9 cellular contexts compared by ENCODE assay signal in the genomic region with DNA sequence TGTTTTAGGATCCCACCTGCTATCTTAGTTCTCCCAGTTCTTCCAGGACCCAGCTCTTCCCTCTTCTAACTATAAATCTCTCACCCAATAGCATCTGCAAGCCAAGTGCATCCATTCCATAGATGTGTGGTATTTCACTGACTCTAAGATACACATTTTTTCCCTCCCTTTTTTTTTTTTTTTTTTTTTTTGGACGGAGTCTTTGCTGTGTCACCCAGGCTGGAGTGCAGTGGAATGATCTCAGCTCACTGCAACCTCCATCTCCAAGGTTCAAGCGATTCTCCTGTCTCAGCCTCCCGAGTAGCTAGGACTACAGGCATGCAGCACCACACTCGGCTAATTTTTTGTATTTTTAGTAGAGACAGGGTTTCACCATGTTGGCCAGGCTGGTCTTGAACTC. TPM values are rescaled to one million over a fixed set of nuclear protein-coding genes. Genes with fewer than 3 reads are reported as not detected.
DNase-seq lines count a peak whose midpoint lies in the region; ATAC-seq and TF ChIP-seq lines count a peak whose summit lies in the region.
"Not testable (repeated sequence)": the region's sequence is repeated elsewhere in the genome, so short reads cannot be mapped to it uniquely, and the experiment has no call there.
"Had no signal": no experiment of that assay in that cellular context is flagged by ENCODE, and none has a peak within 500 bp of the region (broad histone marks: within the 10 kb centered on the region; RNA-seq: fewer than 3 reads in every experiment).

No MANE protein-coding gene starts in this region.

- ATAC-seq in upper lobe of right lung: not testable (repeated sequence)

- H3K4me3 ChIP-seq in endocrine pancreas (ENCODE audit: control insufficient read depth, insufficient read depth, low read length): peak overlapping the region; percentile 79
- peak overlapping the region in 1 of 2 experiments; percentile 96 for H3K4me3 ChIP-seq in neutrophil (ENCODE audit: low read depth in 1 of 2, low read length in 1 of 2)
- peak overlapping the region; percentile 93 for H3K4me3 ChIP-seq in upper lobe of right lung

- DNase-seq in EL: peak; percentile 23
- not testable (repeated sequence) for DNase-seq in T-helper 2 cell treated with Interferon-gamma antibody and Interleukin-4, amounts not matched to agents 5 μg/mL and 100 μg/mL, for 36 hours (ENCODE audit: low spot score); activated naive CD8-positive, alpha-beta T cell treated with anti-CD3 and anti-CD28 coated beads for 36 hours; immature natural killer cell; upper lobe of right lung

- H3K27me3 Mint-ChIP-seq in T-helper 2 cell treated with Interferon-gamma antibody and Interleukin-4, amounts not matched to agents 5 μg/mL and 100 μg/mL, for 36 hours (ENCODE audit: low read depth); activated naive CD8-positive, alpha-beta T cell treated with anti-CD3 and anti-CD28 coated beads for 36 hours; immature natural killer cell (ENCODE audit: low read depth in 3 of 3): not testable (repeated sequence)

- not testable (repeated sequence) for H3K27me3 ChIP-seq in endocrine pancreas (ENCODE audit: control insufficient read depth, insufficient read depth, low read length); neutrophil; upper lobe of right lung

- intact Hi-C loops in upper lobe of right lung (cut with DNase I): not testable (repeated sequence)

- H3K27ac ChIP-seq in KOPT-K1 (ENCODE audit: low read depth, low read length, poor library complexity, severe bottlenecking) (peak overlapping the region; percentile 95), neutrophil (peak overlapping the region; percentile 76), upper lobe of right lung (peak overlapping the region; percentile 92)

- H3K4me3 Mint-ChIP-seq in T-helper 2 cell treated with Interferon-gamma antibody and Interleukin-4, amounts not matched to agents 5 μg/mL and 100 μg/mL, for 36 hours: peak overlapping the region; percentile 90
- H3K4me3 Mint-ChIP-seq in activated naive CD8-positive, alpha-beta T cell treated with anti-CD3 and anti-CD28 coated beads for 36 hours: peak overlapping the region; percentile 96
- H3K4me3 Mint-ChIP-seq in immature natural killer cell: peak overlapping the region; percentile 93 to 98 (median 95)

- not testable (repeated sequence) for H3K4me1 ChIP-seq in endocrine pancreas (ENCODE audit: control insufficient read depth, insufficient read depth, low read length)
- H3K4me1 ChIP-seq in neutrophil (ENCODE audit: control insufficient read depth in 1 of 2, insufficient read depth in 1 of 2, low read depth in 1 of 2, low read length in 1 of 2) (peaks cover 35 to 40% of the 10 kb centered on the region in 2 experiments), upper lobe of right lung (peaks cover 32% of the 10 kb centered on the region)

- not testable (repeated sequence) for H3K9me3 Mint-ChIP-seq in T-helper 2 cell treated with Interferon-gamma antibody and Interleukin-4, amounts not matched to agents 5 μg/mL and 100 μg/mL, for 36 hours; activated naive CD8-positive, alpha-beta T cell treated with anti-CD3 and anti-CD28 coated beads for 36 hours; immature natural killer cell

- peaks cover 56% of the 10 kb centered on the region for H3K36me3 ChIP-seq in KOPT-K1 (ENCODE audit: insufficient read depth, low read length)
- not testable (repeated sequence) for H3K36me3 ChIP-seq in endocrine pancreas (ENCODE audit: control insufficient read depth, insufficient read depth, low read length)
- H3K36me3 ChIP-seq in neutrophil: peaks cover 34% of the 10 kb centered on the region
- peaks cover 33% of the 10 kb centered on the region for H3K36me3 ChIP-seq in upper lobe of right lung

- not testable (repeated sequence) for TF ChIP-seq CTCF in neutrophil (IDR thresholded peaks at IDR 0.05); upper lobe of right lung (IDR thresholded peaks at IDR 0.05)

- H3K9me3 ChIP-seq in KOPT-K1 (ENCODE audit: insufficient read depth, low read length, poor library complexity, severe bottlenecking): peaks cover 13% of the 10 kb centered on the region
- not testable (repeated sequence) for H3K9me3 ChIP-seq in endocrine pancreas (ENCODE audit: control insufficient read depth, low read length); neutrophil; upper lobe of right lung

- peak overlapping the region; percentile 75 for H3K27ac Mint-ChIP-seq in T-helper 2 cell treated with Interferon-gamma antibody and Interleukin-4, amounts not matched to agents 5 μg/mL and 100 μg/mL, for 36 hours
- peak overlapping the region; percentile 91 for H3K27ac Mint-ChIP-seq in activated naive CD8-positive, alpha-beta T cell treated with anti-CD3 and anti-CD28 coated beads for 36 hours
- H3K27ac Mint-ChIP-seq in immature natural killer cell: peak overlapping the region in 4 of 6 donors; percentile 18 to 82 (median 28)

- peaks cover 45% of the 10 kb centered on the region for H3K4me1 Mint-ChIP-seq in T-helper 2 cell treated with Interferon-gamma antibody and Interleukin-4, amounts not matched to agents 5 μg/mL and 100 μg/mL, for 36 hours (ENCODE audit: low read depth)
- H3K4me1 Mint-ChIP-seq in activated naive CD8-positive, alpha-beta T cell treated with anti-CD3 and anti-CD28 coated beads for 36 hours: peaks cover 38% of the 10 kb centered on the region
- H3K4me1 Mint-ChIP-seq in immature natural killer cell: peaks cover 39 to 48% of the 10 kb centered on the region in 2 donors

- H3K9ac ChIP-seq in endocrine pancreas (ENCODE audit: control insufficient read depth, insufficient read depth, low read length): not testable (repeated sequence)

- peaks cover 62% of the 10 kb centered on the region for H3K36me3 Mint-ChIP-seq in T-helper 2 cell treated with Interferon-gamma antibody and Interleukin-4, amounts not matched to agents 5 μg/mL and 100 μg/mL, for 36 hours (ENCODE audit: low read depth)
- peaks cover 49% of the 10 kb centered on the region for H3K36me3 Mint-ChIP-seq in activated naive CD8-positive, alpha-beta T cell treated with anti-CD3 and anti-CD28 coated beads for 36 hours
- peaks cover 14 to 22% (median 21%) of the 10 kb centered on the region in 3 donors for H3K36me3 Mint-ChIP-seq in immature natural killer cell

RNA-seq across cellular contexts. Expression of gene CASP2, which starts 1.7 kb away (rescaled TPM):
- total RNA-seq in activated naive CD8-positive, alpha-beta T cell treated with anti-CD3 and anti-CD28 coated beads for 36 hours: 10 to 100 TPM; 71.8 to 79.7 TPM
- 10 to 100 TPM in 1 of 3 donors, 1 to 10 TPM in 2; 8.8 to 24.2 (median 9.8) TPM for polyA plus RNA-seq in immature natural killer cell
- total RNA-seq in upper lobe of right lung: 26.7 TPM

RNA-seq across cellular contexts. Expression of gene TMEM139, which starts 5.1 kb away (rescaled TPM):
- 1 to 10 TPM; 2.3 to 2.7 TPM for total RNA-seq in activated naive CD8-positive, alpha-beta T cell treated with anti-CD3 and anti-CD28 coated beads for 36 hours
- polyA plus RNA-seq in immature natural killer cell: not detected
- 25.1 TPM for total RNA-seq in upper lobe of right lung

RNA-seq across cellular contexts. Expression of gene CLCN1, which starts 26.0 kb away (rescaled TPM):
- total RNA-seq in activated naive CD8-positive, alpha-beta T cell treated with anti-CD3 and anti-CD28 coated beads for 36 hours: under 1 TPM in 1 of 2 experiments, not detected in 1; 0.06 TPM
- polyA plus RNA-seq in immature natural killer cell: under 1 TPM in 1 of 3 donors, not detected in 2; 0.07 TPM
- not detected for total RNA-seq in upper lobe of right lung
- total RNA-seq: gastroesophageal sphincter had no signal

RNA-seq across cellular contexts. Expression of gene GSTK1, which starts 26.6 kb away (rescaled TPM):
- 100 to 1,000 TPM; 136 to 137 TPM for total RNA-seq in activated naive CD8-positive, alpha-beta T cell treated with anti-CD3 and anti-CD28 coated beads for 36 hours
- 100 to 1,000 TPM; 238 to 266 (median 252) TPM for polyA plus RNA-seq in immature natural killer cell
- 149 TPM for total RNA-seq in upper lobe of right lung

Comparison
In these comparisons a context has a peak if more than half of its experiments do, and no peak if none do; other contexts are left out.
1. H3K27ac Mint-ChIP-seq: peak in every context shown above with its lines; median percentile 91 in activated naive CD8-positive, alpha-beta T cell treated with anti-CD3 and anti-CD28 coated beads for 36 hours; 75 in T-helper 2 cell treated with Interferon-gamma antibody and Interleukin-4, amounts not matched to agents 5 μg/mL and 100 μg/mL, for 36 hours; 28 in immature natural killer cell.